ENCODE assay signal across 13 cellular contexts in genomic region chr1:229325873-229326502, GRCh38. TPM values are rescaled to one million over a fixed set of nuclear protein-coding genes. Genes with fewer than 3 reads are reported as not detected.
DNase-seq lines count a peak whose midpoint lies in the region; ATAC-seq and TF ChIP-seq lines count a peak whose summit lies in the region.
"Had no signal": no experiment of that assay in that cellular context is flagged by ENCODE, and none has a peak within 500 bp of the region (broad histone marks: within the 10 kb centered on the region; RNA-seq: fewer than 3 reads in every experiment).

No MANE protein-coding gene starts in this region.

- H3K4me3 Mint-ChIP-seq in CD8-positive, alpha-beta T cell, result no peak overlapping the region
- peak overlapping the region; percentile 33 for H3K4me3 Mint-ChIP-seq in activated naive CD8-positive, alpha-beta T cell treated with anti-CD3 and anti-CD28 coated beads, Interleukin-2, amount 50 U/mL, for 24 hours
- no peak overlapping the region for H3K4me3 Mint-ChIP-seq in nephron progenitor cell
- H3K4me3 Mint-ChIP-seq: type B pancreatic cell had no signal

- no peak for ATAC-seq in CD8-positive, alpha-beta T cell
- ATAC-seq in HG02938 (IDR thresholded peaks at IDR 0.05; ENCODE audit: unreplicated experiment), result peak; percentile 61
- no peak for ATAC-seq in activated naive CD8-positive, alpha-beta T cell treated with anti-CD3 and anti-CD28 coated beads, Interleukin-2, amount 50 U/mL, for 24 hours
- ATAC-seq: GM12878, PC-3 had no signal

- POLR2A ChIA-PET in CD8-positive, alpha-beta T cell (lab: Charles Lee), result no interaction called here

- no peaks in the 10 kb centered on the region for H3K27me3 Mint-ChIP-seq in CD8-positive, alpha-beta T cell (ENCODE audit: low read depth)
- no peaks in the 10 kb centered on the region for H3K27me3 Mint-ChIP-seq in activated naive CD8-positive, alpha-beta T cell treated with anti-CD3 and anti-CD28 coated beads, Interleukin-2, amount 50 U/mL, for 24 hours
- H3K27me3 Mint-ChIP-seq in nephron progenitor cell (ENCODE audit: low read depth, poor library complexity), result no peaks in the 10 kb centered on the region
- H3K27me3 Mint-ChIP-seq: type B pancreatic cell had no signal

- no peaks in the 10 kb centered on the region for H3K9me3 Mint-ChIP-seq in CD8-positive, alpha-beta T cell
- H3K9me3 Mint-ChIP-seq in activated naive CD8-positive, alpha-beta T cell treated with anti-CD3 and anti-CD28 coated beads, Interleukin-2, amount 50 U/mL, for 24 hours, result no peaks in the 10 kb centered on the region
- H3K9me3 Mint-ChIP-seq in nephron progenitor cell, result no peaks in the 10 kb centered on the region
- H3K9me3 Mint-ChIP-seq: type B pancreatic cell had no signal

- TF ChIP-seq CTCF in CD8-positive, alpha-beta T cell (IDR thresholded peaks at IDR 0.05), result no peak
- no peak for TF ChIP-seq CTCF in nephron progenitor cell (IDR thresholded peaks at IDR 0.05)
- no peak for TF ChIP-seq CTCF in GM20000 (IDR thresholded peaks at IDR 0.05; ENCODE audit: extremely low read depth, missing control alignments)

- no peak for DNase-seq in CD8-positive, alpha-beta T cell
- DNase-seq in activated naive CD8-positive, alpha-beta T cell treated with anti-CD3 and anti-CD28 coated beads, Interleukin-2, amount 50 U/mL, for 24 hours, result no peak
- DNase-seq in nephron progenitor cell (no peak), germinal center (ENCODE audit: low spot score) (no peak), GM20000 (ENCODE audit: low spot score) (no peak), posterior vena cava (ENCODE audit: low spot score) (no peak)
- DNase-seq: activated effector memory CD4-positive, alpha-beta T cell treated with anti-CD3 and anti-CD28 coated beads, Interleukin-2, amount 50 U/mL, for 16 hours; DMS153; NCI-H1436; PC-3 had no signal

- CTCF ChIA-PET in CD8-positive, alpha-beta T cell (lab: Charles Lee), result no interaction called here

- intact Hi-C loops in CD8-positive, alpha-beta T cell (cut with DNase I, micrococcal nuclease), result no loop called here
- intact Hi-C loops in posterior vena cava (cut with DNase I), result no loop called here

- H3K4me1 Mint-ChIP-seq in CD8-positive, alpha-beta T cell (ENCODE audit: low read depth), result peaks cover 1% of the 10 kb centered on the region
- peaks cover 45% of the 10 kb centered on the region for H3K4me1 Mint-ChIP-seq in activated naive CD8-positive, alpha-beta T cell treated with anti-CD3 and anti-CD28 coated beads, Interleukin-2, amount 50 U/mL, for 24 hours
- peaks cover 9% of the 10 kb centered on the region for H3K4me1 Mint-ChIP-seq in nephron progenitor cell

- no peaks in the 10 kb centered on the region for H3K9me3 ChIP-seq in CD8-positive, alpha-beta T cell (ENCODE audit: low read length)

- H3K4me1 ChIP-seq in CD8-positive, alpha-beta T cell (ENCODE audit: insufficient read depth, low read length), result no peaks in the 10 kb centered on the region

- H3K27ac ChIP-seq in CD8-positive, alpha-beta T cell (ENCODE audit: low read depth, low read length), result no peak overlapping the region

- no peak overlapping the region for H3K4me3 ChIP-seq in CD8-positive, alpha-beta T cell (ENCODE audit: low read depth, low read length)
- H3K4me3 ChIP-seq: GM12878 had no signal

- peaks cover 12% of the 10 kb centered on the region for H3K36me3 ChIP-seq in CD8-positive, alpha-beta T cell (ENCODE audit: insufficient read depth, low read length)

- H3K36me3 Mint-ChIP-seq in CD8-positive, alpha-beta T cell, result peaks cover 44% of the 10 kb centered on the region
- H3K36me3 Mint-ChIP-seq in activated naive CD8-positive, alpha-beta T cell treated with anti-CD3 and anti-CD28 coated beads, Interleukin-2, amount 50 U/mL, for 24 hours (ENCODE audit: low read depth), result peaks cover 32% of the 10 kb centered on the region
- H3K36me3 Mint-ChIP-seq in nephron progenitor cell (ENCODE audit: low read depth), result peaks cover 69% of the 10 kb centered on the region

- H3K27me3 ChIP-seq in CD8-positive, alpha-beta T cell (ENCODE audit: insufficient read depth, low read length), result no peaks in the 10 kb centered on the region

- peak overlapping the region; percentile 66 for H3K27ac Mint-ChIP-seq in CD8-positive, alpha-beta T cell
- H3K27ac Mint-ChIP-seq in activated naive CD8-positive, alpha-beta T cell treated with anti-CD3 and anti-CD28 coated beads, Interleukin-2, amount 50 U/mL, for 24 hours, result peak overlapping the region; percentile 46
- peak overlapping the region; percentile 17 for H3K27ac Mint-ChIP-seq in nephron progenitor cell
- H3K27ac Mint-ChIP-seq: type B pancreatic cell had no signal

RNA-seq across cellular contexts. Expression of gene CCSAP, which starts 16.9 kb away (rescaled TPM):
- total RNA-seq in CD8-positive, alpha-beta T cell, result 10 to 100 TPM; 11.1 to 11.7 TPM
- total RNA-seq in posterior vena cava, result 1 to 10 TPM; 4.7 to 5.0 TPM

RNA-seq across cellular contexts. Expression of gene RAB4A, which starts 55.1 kb away (rescaled TPM):
- total RNA-seq in CD8-positive, alpha-beta T cell, result 10 to 100 TPM; 26.7 to 29.7 TPM
- 10 to 100 TPM; 56.2 to 58.9 TPM for total RNA-seq in posterior vena cava
